In genomic region chr5:72246954-72247442, GRCh38 we compare ENCODE assay signal across 12 cellular contexts.
DNase-seq lines count a peak whose midpoint lies in the region; ATAC-seq and TF ChIP-seq lines count a peak whose summit lies in the region.
"Had no signal": no experiment of that assay in that cellular context is flagged by ENCODE, and none has a peak within 500 bp of the region (broad histone marks: within the 10 kb centered on the region; RNA-seq: fewer than 3 reads in every experiment).

No MANE protein-coding gene starts in this region.

- no peaks in the 10 kb centered on the region for H3K9me3 Mint-ChIP-seq in MCF 10A (ENCODE audit: unreplicated experiment)
- no peaks in the 10 kb centered on the region for H3K9me3 Mint-ChIP-seq in brain
- no peaks in the 10 kb centered on the region for H3K9me3 Mint-ChIP-seq in activated T-cell treated with anti-CD3 and anti-CD28 coated beads, Interleukin-2, amount 50 U/mL, for 4 hours
- H3K9me3 Mint-ChIP-seq: activated B cell treated with CpG ODN at 0.5 μM for 24 hours, IgD-negative memory B cell had no signal

- CTCF ChIA-PET in MCF 10A (lab: Yijun Ruan, JAX) (interaction anchor here (0.6 to 1.5 kb wide), 3 partner anchors 12 to 464 kb away, joined by 3 to 4 read pairs (median 4); no protein-coding TSS in a partner anchor), mammary epithelial cell (lab: Charles Lee; ENCODE audit: low non-redundant PET) (interaction anchor here (1.1 kb wide), 1 partner anchor 12 kb away, joined by 4 read pairs; no protein-coding TSS in a partner anchor)

- no TSS peak for BruUV-seq in MCF 10A (replicated peaks; lab: Mats Ljungman, UMichigan)
- BruUV-seq in mammary epithelial cell (replicated peaks; lab: Mats Ljungman, UMichigan), result no TSS peak

- H3K9me3 ChIP-seq in mammary epithelial cell (replicated peaks; ENCODE audit: insufficient read depth, low read length) (no peaks in the 10 kb centered on the region), tibial artery (no peaks in the 10 kb centered on the region)

- H3K27me3 Mint-ChIP-seq in MCF 10A (ENCODE audit: insufficient read depth, unreplicated experiment), result no peaks in the 10 kb centered on the region
- no peaks in the 10 kb centered on the region for H3K27me3 Mint-ChIP-seq in brain
- H3K27me3 Mint-ChIP-seq in activated T-cell treated with anti-CD3 and anti-CD28 coated beads, Interleukin-2, amount 50 U/mL, for 4 hours (ENCODE audit: low read depth), result no peaks in the 10 kb centered on the region
- H3K27me3 Mint-ChIP-seq: activated B cell treated with CpG ODN at 0.5 μM for 24 hours, IgD-negative memory B cell had no signal

- H3K4me3 Mint-ChIP-seq in MCF 10A (ENCODE audit: unreplicated experiment) (peak overlapping the region; percentile 30), brain (peak overlapping the region in 2 of 5 experiments; percentile 17 to 22)
- H3K4me3 Mint-ChIP-seq in activated T-cell treated with anti-CD3 and anti-CD28 coated beads, Interleukin-2, amount 50 U/mL, for 4 hours, result no peak overlapping the region
- H3K4me3 Mint-ChIP-seq: activated B cell treated with CpG ODN at 0.5 μM for 24 hours, IgD-negative memory B cell had no signal

- intact Hi-C loops in MCF 10A (cut with micrococcal nuclease), result no loop called here
- intact Hi-C loops in mammary epithelial cell (cut with micrococcal nuclease), result loop anchor here (5.0 kb wide), 1 partner anchor 215 kb away; no protein-coding TSS in a partner anchor
- intact Hi-C loops in tibial artery (cut with DNase I; ENCODE audit: low total_unique reads), result no loop called here

- H3K27ac ChIP-seq in mammary epithelial cell (ENCODE audit: insufficient read depth, low read depth, low read length) (no peak overlapping the region), layer of hippocampus (ENCODE audit: low read depth, low read length) (peak overlapping the region; percentile 66), tibial artery (peak overlapping the region; percentile 76 to 78)

- in situ Hi-C loops in mammary epithelial cell (cut with MboI; ENCODE audit: low sequenced_read_pairs in 2 of 2), result no loop called here

- H3K9ac ChIP-seq in mammary epithelial cell (ENCODE audit: insufficient read depth, low read length), result no peak overlapping the region

- H3K27me3 ChIP-seq in mammary epithelial cell (ENCODE audit: insufficient read depth, low read length) (no peaks in the 10 kb centered on the region), layer of hippocampus (ENCODE audit: control insufficient read depth, insufficient read depth, low read length) (no peaks in the 10 kb centered on the region), tibial artery (no peaks in the 10 kb centered on the region)

- dilution Hi-C loops in mammary epithelial cell (cut with HindIII; ENCODE audit: low sequenced_read_pairs), result no loop called here

- H3K27ac Mint-ChIP-seq in MCF 10A (ENCODE audit: low read depth, unreplicated experiment) (peak overlapping the region; percentile 50), brain (peak overlapping the region; percentile 61 to 94 (median 91))
- H3K27ac Mint-ChIP-seq: activated B cell treated with CpG ODN at 0.5 μM for 24 hours, IgD-negative memory B cell had no signal

- H3K4me1 Mint-ChIP-seq in MCF 10A (ENCODE audit: insufficient read depth, unreplicated experiment) (peaks cover 31% of the 10 kb centered on the region), brain (peaks cover 93% of the 10 kb centered on the region)
- peaks cover 18% of the 10 kb centered on the region for H3K4me1 Mint-ChIP-seq in activated T-cell treated with anti-CD3 and anti-CD28 coated beads, Interleukin-2, amount 50 U/mL, for 4 hours (ENCODE audit: low read depth)

- H3K4me3 ChIP-seq in mammary epithelial cell (replicated peaks in 1 of 3; ENCODE audit: insufficient read depth in 1 of 3, low read depth in 2 of 3, low read length in 3 of 3) (no peak overlapping the region), tibial artery (no peak overlapping the region)

- POLR2A ChIA-PET in MCF 10A (lab: Yijun Ruan, JAX), result interaction anchor here (0.7 to 3.8 kb wide), 5 partner anchors 10 to 138 kb away, joined by 3 to 28 read pairs (median 3); no protein-coding TSS in a partner anchor

- H3K79me2 ChIP-seq in mammary epithelial cell (ENCODE audit: insufficient read depth, low read length), result peaks cover 24% of the 10 kb centered on the region

- DNase-seq in MCF 10A (ENCODE audit: unreplicated experiment), result peak; percentile 54
- no peak for DNase-seq in mammary epithelial cell
- DNase-seq in tibial artery, result no peak
- no peak for DNase-seq in NK-92 treated with Interleukin-12 subunit alpha and Interleukin-12 subunit beta, amount 100 ng/mL, for 24 hours (lab: John Stamatoyannopoulos, UW)
- DNase-seq in omental fat pad (ENCODE audit: low spot score), result no peak
- DNase-seq in activated T-cell treated with anti-CD3 and anti-CD28 coated beads, Interleukin-2, amount 50 U/mL, for 4 hours, result no peak
- DNase-seq: activated B cell treated with CpG ODN at 0.5 μM for 24 hours; NCI-H526 treated with DMSO at 0.1 percent for 48 hours; stimulated activated CD4-positive, alpha-beta T cell treated with anti-CD3 and anti-CD28 coated beads, Interleukin-1b, Interleukin-23, amount 100 ng/mL, for 48 hours had no signal

- H3K4me1 ChIP-seq in mammary epithelial cell (ENCODE audit: insufficient read depth, low read length) (peaks cover 11% of the 10 kb centered on the region), tibial artery (peaks cover 0 to 85% (median 53%) of the 10 kb centered on the region in 4 donors)

- peaks cover 19% of the 10 kb centered on the region for H3K36me3 Mint-ChIP-seq in MCF 10A (ENCODE audit: insufficient read depth, unreplicated experiment)
- no peaks in the 10 kb centered on the region for H3K36me3 Mint-ChIP-seq in brain
- H3K36me3 Mint-ChIP-seq in activated T-cell treated with anti-CD3 and anti-CD28 coated beads, Interleukin-2, amount 50 U/mL, for 4 hours (ENCODE audit: insufficient read depth), result peaks cover 4% of the 10 kb centered on the region

- no peak overlapping the region for H3K4me2 ChIP-seq in mammary epithelial cell (ENCODE audit: insufficient read depth, low read depth, low read length)

- H3K36me3 ChIP-seq in mammary epithelial cell (ENCODE audit: insufficient read depth, low read length) (no peaks in the 10 kb centered on the region), tibial artery (no peaks in the 10 kb centered on the region)

- no peak for ATAC-seq in omental fat pad (ENCODE audit: low FRiP score)
- ATAC-seq in activated T-cell treated with anti-CD3 and anti-CD28 coated beads, Interleukin-2, amount 50 U/mL, for 4 hours, result no peak

- TF ChIP-seq CTCF in MCF 10A (IDR thresholded peaks at IDR 0.05; ENCODE audit: unreplicated experiment) (no peak), mammary epithelial cell (conservative IDR thresholded peaks at IDR 0.05 in 1 of 2, IDR thresholded peaks at IDR 0.05 in 1 of 2; ENCODE audit: extremely low read depth in 1 of 2, insufficient read depth in 1 of 2, low read depth in 1 of 2, low read length in 2 of 2) (no peak), brain (conservative IDR thresholded peaks at IDR 0.05) (no peak), tibial artery (IDR thresholded peaks at IDR 0.05) (no peak), omental fat pad (IDR thresholded peaks at IDR 0.05) (no peak)

- no peak overlapping the region for H2AFZ ChIP-seq in mammary epithelial cell (ENCODE audit: low read depth, low read length)

- no peaks in the 10 kb centered on the region for H4K20me1 ChIP-seq in mammary epithelial cell (ENCODE audit: insufficient read depth, low read length)

- WGBS in mammary epithelial cell (ENCODE audit: low coverage, missing lambda C conversion rate), result 83% methylated on average over 4 of the region's 4 CpGs
